In the genomic region with DNA sequence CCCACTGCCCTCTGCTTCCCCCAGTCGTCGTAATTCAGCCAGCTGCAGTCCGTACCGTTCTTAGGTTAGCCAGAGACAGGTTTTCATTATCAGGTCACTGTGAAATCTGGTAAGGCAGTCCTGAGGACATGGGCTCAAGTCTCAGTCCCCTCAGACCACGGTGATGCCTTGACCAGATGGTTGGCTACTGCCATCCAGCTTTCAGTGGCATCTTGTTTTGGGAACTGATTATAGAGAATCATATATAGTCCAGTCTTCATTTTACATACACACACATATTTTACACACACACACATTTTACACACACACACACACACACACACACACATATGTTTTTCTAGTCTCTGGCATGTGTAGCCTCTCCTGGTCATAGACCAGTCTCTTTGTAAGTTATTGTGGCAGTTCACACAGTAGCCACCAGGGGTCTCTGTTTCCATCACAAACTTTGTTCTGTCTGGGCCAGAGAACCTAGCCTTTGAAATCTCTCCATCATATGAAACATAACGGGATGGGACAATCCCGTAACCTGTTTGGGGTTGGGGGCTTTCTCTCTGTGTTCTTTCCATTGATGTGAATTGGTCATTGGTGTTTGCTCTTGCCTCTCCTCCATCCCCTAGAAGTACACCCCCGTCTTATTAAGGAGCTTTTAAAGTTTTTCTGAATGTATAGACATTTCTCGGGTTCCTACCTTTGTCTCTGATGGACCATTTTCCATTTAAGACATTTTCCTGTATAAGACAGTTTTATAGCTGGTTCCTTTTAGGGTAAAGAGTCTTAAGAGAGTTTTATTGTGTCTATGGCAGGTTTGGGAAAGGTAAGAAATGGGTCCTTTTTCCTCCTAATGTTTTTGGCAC, we compare ENCODE assay signal across 8 cellular contexts. TPM values are rescaled to one million over a fixed set of nuclear protein-coding genes. Genes with fewer than 3 reads are reported as not detected.
DNase-seq lines count a peak whose midpoint lies in the region; ATAC-seq and TF ChIP-seq lines count a peak whose summit lies in the region.

No MANE protein-coding gene starts in this region.

- H3K9me3 ChIP-seq in skeletal muscle tissue (ENCODE audit: control insufficient read depth in 3 of 3, low read length in 3 of 3) = no peaks in the 10 kb centered on the region

- ATAC-seq in left ventricle myocardium superior = peak; percentile 73
- no peak for ATAC-seq in HG02588 (IDR thresholded peaks at IDR 0.05; ENCODE audit: unreplicated experiment)

- POLR2A ChIA-PET in BJ (lab: Charles Lee) = no interaction called here

- CTCF ChIA-PET in BJ (lab: Yijun Ruan, JAX) = interaction anchor here (0.6 to 9.4 kb wide), 17 partner anchors 9 to 518 kb away, joined by 3 to 77 read pairs (median 3); partner anchors contain the start of gene IKBKE

- peak; percentile 84 for TF ChIP-seq CTCF in BJ (IDR thresholded peaks at IDR 0.05; ENCODE audit: insufficient read depth, low read depth, low read length)

- H3K4me3 ChIP-seq in BJ (ENCODE audit: low read depth, low read length) (no peak overlapping the region), skeletal muscle tissue (ENCODE audit: low read length in 3 of 3) (no peak overlapping the region)

- no peak for DNase-seq in BJ (ENCODE audit: low read depth)
- DNase-seq in GM19240 (ENCODE audit: insufficient read length, low spot score) = peak; percentile 61
- peak; percentile 58 for DNase-seq in NCI-H1105 treated with DMSO at 0.1 percent for 48 hours (lab: John Stamatoyannopoulos, UW)
- DNase-seq in T-helper 2 cell = peak in 4 of 5 experiments; percentile 34 to 72 (median 62)
- peak; percentile 66 for DNase-seq in amniotic epithelial cell (ENCODE audit: low read depth)
- DNase-seq in left ventricle myocardium superior = no peak

- H3K27me3 ChIP-seq in BJ (ENCODE audit: control insufficient read depth, insufficient read depth, low read length) = no peaks in the 10 kb centered on the region
- peaks cover 0 to 7% (median 2%) of the 10 kb centered on the region in 3 donors for H3K27me3 ChIP-seq in skeletal muscle tissue (ENCODE audit: control insufficient read depth in 3 of 3, insufficient read depth in 3 of 3, low read length in 3 of 3)

- H3K9ac ChIP-seq in skeletal muscle tissue (ENCODE audit: low read depth in 1 of 3, low read length in 3 of 3) = no peak overlapping the region

- H3K27ac ChIP-seq in skeletal muscle tissue (ENCODE audit: low read depth, low read length) = peak overlapping the region; percentile 70

- H3K4me1 ChIP-seq in skeletal muscle tissue (ENCODE audit: control insufficient read depth in 3 of 3, insufficient read depth in 3 of 3, low read length in 3 of 3) = peaks cover 12 to 19% (median 12%) of the 10 kb centered on the region in 3 donors

- H3K36me3 ChIP-seq in BJ (ENCODE audit: control insufficient read depth, insufficient read depth, low read length) (peaks cover 6% of the 10 kb centered on the region), skeletal muscle tissue (ENCODE audit: control insufficient read depth in 3 of 3, insufficient read depth in 3 of 3, low read length in 3 of 3) (peaks cover 0 to 8% (median 0%) of the 10 kb centered on the region in 3 donors)

- intact Hi-C loops in left ventricle myocardium superior (cut with micrococcal nuclease) = no loop called here

RNA-seq across cellular contexts. Expression of gene IKBKE, which starts 8.4 kb away (rescaled TPM):
- polyA plus RNA-seq in BJ (2011; rRNA removed) = 13.0 and 23.0 TPM in 2 replicates
- polyA minus RNA-seq in BJ (2011; rRNA and poly(A)+ RNA removed) = 18.2 and 32.1 TPM in 2 replicates
- total RNA-seq in left ventricle myocardium superior (0.64 TPM), skeletal muscle tissue (2.6 TPM)

RNA-seq across cellular contexts. Expression of gene RASSF5, which starts 45.5 kb away (rescaled TPM):
- polyA plus RNA-seq in BJ (2011; rRNA removed) = 1.2 and 2.1 TPM in 2 replicates
- polyA minus RNA-seq in BJ (2011; rRNA and poly(A)+ RNA removed) = 1.6 and 2.0 TPM in 2 replicates
- total RNA-seq in left ventricle myocardium superior = 4.2 TPM
- total RNA-seq in skeletal muscle tissue = 3.1 TPM

Comparison
In these comparisons a context has a peak if more than half of its experiments do, and no peak if none do; other contexts are left out.
1. DNase-seq: peak in GM19240 (single experiment), NCI-H1105 treated with DMSO at 0.1 percent for 48 hours (single experiment), T-helper 2 cell (4 of 5) and amniotic epithelial cell (single experiment); none in BJ (single experiment) and left ventricle myocardium superior (single experiment).